ENCODE assay signal across 8 cellular contexts in genomic region chr4:3387154-3387942, GRCh38. TPM values are rescaled to one million over a fixed set of nuclear protein-coding genes. Genes with fewer than 3 reads are reported as not detected.
DNase-seq lines count a peak whose midpoint lies in the region; ATAC-seq and TF ChIP-seq lines count a peak whose summit lies in the region.

No MANE protein-coding gene starts in this region.

- no peak overlapping the region for H3K27ac ChIP-seq in trophoblast cell (ENCODE audit: low read depth, low read length)

- peak overlapping the region; percentile 48 for H4K91ac ChIP-seq in trophoblast cell (ENCODE audit: low read depth, low read length)

- H3K27me3 Mint-ChIP-seq in brain = peaks cover 4% of the 10 kb centered on the region

- no peak overlapping the region for H2BK12ac ChIP-seq in trophoblast cell (ENCODE audit: low read length)

- H2BK120ac ChIP-seq in trophoblast cell (ENCODE audit: insufficient read depth, low read length, poor library complexity) = no peak overlapping the region

- no peaks in the 10 kb centered on the region for H3K9me3 ChIP-seq in trophoblast cell (ENCODE audit: insufficient read depth, low read depth, low read length)

- H2AFZ ChIP-seq in trophoblast cell (ENCODE audit: insufficient read depth, low read length, poor library complexity) = no peak overlapping the region

- peak overlapping the region; percentile 64 for H3K14ac ChIP-seq in trophoblast cell (ENCODE audit: low read length)

- H3K9ac ChIP-seq in trophoblast cell (ENCODE audit: low read length) = no peak overlapping the region

- peak overlapping the region in 3 of 5 experiments; percentile 21 to 64 (median 41) for H3K4me3 Mint-ChIP-seq in brain

- H3K36me3 Mint-ChIP-seq in brain = peaks cover 9% of the 10 kb centered on the region

- no peaks in the 10 kb centered on the region for H3K27me3 ChIP-seq in trophoblast cell (ENCODE audit: insufficient read depth, low read length)

- H3K4me2 ChIP-seq in trophoblast cell (ENCODE audit: low read length) = no peak overlapping the region

- H3K27ac Mint-ChIP-seq in brain = peak overlapping the region; percentile 56 to 86 (median 70)

- H3K9me3 Mint-ChIP-seq in brain = peaks cover 0 to 3% (median 0%) of the 10 kb centered on the region in 5 experiments

- no peak overlapping the region for H3K18ac ChIP-seq in trophoblast cell (ENCODE audit: low read length)

- H2AK5ac ChIP-seq in trophoblast cell (ENCODE audit: low read length) = no peak overlapping the region

- peaks cover 1% of the 10 kb centered on the region for H3K79me2 ChIP-seq in trophoblast cell (ENCODE audit: control insufficient read depth, insufficient read depth, low read length, poor library complexity)

- DNase-seq in trophoblast cell (peak in 1 of 2 donors; percentile 7), SW 1271 (lab: John Stamatoyannopoulos, UW) (no peak), HCEC 1CT (no peak), activated gamma-delta T cell treated with Interleukin-2 at 50 U/mL for 16 hours (no peak)

- H3K79me1 ChIP-seq in trophoblast cell (ENCODE audit: low read length) = no peaks in the 10 kb centered on the region

- H3K4ac ChIP-seq in trophoblast cell (ENCODE audit: low read depth, low read length) = peak overlapping the region; percentile 21

- H4K12ac ChIP-seq in trophoblast cell (ENCODE audit: low read depth, low read length) = peak overlapping the region; percentile 4

- TF ChIP-seq CTCF in brain (conservative IDR thresholded peaks at IDR 0.05) = no peak

- H3K4me1 ChIP-seq in trophoblast cell (ENCODE audit: control insufficient read depth in 1 of 2, insufficient read depth in 2 of 2, low read length in 2 of 2) = peaks cover 9 to 21% of the 10 kb centered on the region in 2 experiments

- no peak overlapping the region for H3K4me3 ChIP-seq in trophoblast cell (ENCODE audit: low read depth, low read length)

- WGBS in trophoblast cell (ENCODE audit: extremely low coverage, insufficient coverage, insufficient read length) = no CpG with 5 or more reads among the region's 15 CpGs

- no peak overlapping the region for H2BK5ac ChIP-seq in trophoblast cell (ENCODE audit: low read depth, low read length, poor library complexity)

- no peak overlapping the region for H4K8ac ChIP-seq in trophoblast cell (ENCODE audit: low read depth, low read length)

- no peak overlapping the region for H3K23ac ChIP-seq in trophoblast cell (ENCODE audit: low read length)

- ATAC-seq in GM19043 (IDR thresholded peaks at IDR 0.05; ENCODE audit: low read depth, unreplicated experiment) (peak; percentile 56), HG03175 (IDR thresholded peaks at IDR 0.05; ENCODE audit: unreplicated experiment) (peak; percentile 55), HG03460 (IDR thresholded peaks at IDR 0.05; ENCODE audit: unreplicated experiment) (no peak)

- no peaks in the 10 kb centered on the region for H3K36me3 ChIP-seq in trophoblast cell (ENCODE audit: control insufficient read depth in 1 of 2, insufficient read depth in 2 of 2, low read length in 2 of 2)

- H3K4me1 Mint-ChIP-seq in brain = peaks cover 69% of the 10 kb centered on the region

RNA-seq across cellular contexts. Expression of gene HGFAC, which starts 54.4 kb away (rescaled TPM):
- 0.88 TPM for polyA plus RNA-seq in brain (ENCODE audit: insufficient read depth, low read depth, low replicate concordance)
- polyA plus RNA-seq in trophoblast cell (2013) = 0.40 and 0.51 TPM in 2 replicates
